12 cellular contexts compared by ENCODE assay signal in genomic region chr6:68975064-68975463, GRCh38.
DNase-seq lines count a peak whose midpoint lies in the region; ATAC-seq and TF ChIP-seq lines count a peak whose summit lies in the region.
"Had no signal": no experiment of that assay in that cellular context is flagged by ENCODE, and none has a peak within 500 bp of the region (broad histone marks: within the 10 kb centered on the region; RNA-seq: fewer than 3 reads in every experiment).

No MANE protein-coding gene starts in this region.

- no peaks in the 10 kb centered on the region for H3K79me2 ChIP-seq in Loucy (ENCODE audit: insufficient read depth, low read length)

- ATAC-seq in stimulated activated naive CD8-positive, alpha-beta T cell treated with anti-CD3 and anti-CD28 coated beads, Interleukin-15, Interleukin-2, amounts not matched to agents 100 U/mL and 50 U/mL, for 24 hours, result no peak
- ATAC-seq: CD8-positive, alpha-beta T cell had no signal

- no peaks in the 10 kb centered on the region for H3K9me3 ChIP-seq in Loucy (ENCODE audit: insufficient read depth, low read depth, low read length)

- no peak overlapping the region for H3K9ac ChIP-seq in Loucy (ENCODE audit: low read depth, low read length, poor library complexity, severe bottlenecking)

- POLR2A ChIA-PET in BJ (lab: Charles Lee), result no interaction called here

- no peaks in the 10 kb centered on the region for H4K20me1 ChIP-seq in Loucy (ENCODE audit: insufficient read depth, low read length, poor library complexity, severe bottlenecking)

- H3K27me3 ChIP-seq in BJ (ENCODE audit: control insufficient read depth, insufficient read depth, low read length) (no peaks in the 10 kb centered on the region), Loucy (ENCODE audit: insufficient read depth, low read length, poor library complexity, severe bottlenecking) (no peaks in the 10 kb centered on the region)

- H3K4me3 ChIP-seq in BJ (ENCODE audit: low read depth, low read length) (no peak overlapping the region), Loucy (ENCODE audit: low read length, poor library complexity, severe bottlenecking) (no peak overlapping the region), astrocyte of the cerebellum (ENCODE audit: low read depth, low read length) (no peak overlapping the region)

- H3K4me1 ChIP-seq in Loucy (ENCODE audit: insufficient read depth, low read length, poor library complexity, severe bottlenecking), result no peaks in the 10 kb centered on the region

- no peak overlapping the region for H2AFZ ChIP-seq in Loucy (ENCODE audit: low read length)

- CTCF ChIA-PET in BJ (lab: Yijun Ruan, JAX), result interaction anchor here (0.8 to 1.1 kb wide), 3 partner anchors 130 to 181 kb away, joined by 3 read pairs; no protein-coding TSS in a partner anchor

- peak; percentile 38; the same call in 1 of the 2 replicates for TF ChIP-seq CTCF in BJ (IDR thresholded peaks at IDR 0.05; ENCODE audit: insufficient read depth, low read depth, low read length)
- peak; percentile 18; the same call in 1 of the 2 replicates for TF ChIP-seq CTCF in Loucy (conservative IDR thresholded peaks at IDR 0.05; ENCODE audit: low read length)
- TF ChIP-seq CTCF in astrocyte of the cerebellum (IDR thresholded peaks at IDR 0.05; ENCODE audit: low read depth, low read length, missing control alignments), result peak; percentile 46
- TF ChIP-seq CTCF in GM13976 (IDR thresholded peaks at IDR 0.05; ENCODE audit: borderline replicate concordance, control extremely low read depth, extremely low read depth, insufficient read depth, missing control alignments), result no peak

- in situ Hi-C loops in astrocyte of the cerebellum (cut with HindIII; ENCODE audit: low sequenced_read_pairs) (no loop called here), GM13976 (cut with MboI; ENCODE audit: low sequenced_read_pairs, unreplicated experiment) (no loop called here)

- no peaks in the 10 kb centered on the region for H3K9me2 ChIP-seq in Loucy (replicated peaks; ENCODE audit: low read depth, low read length)

- no peaks in the 10 kb centered on the region for H3F3A ChIP-seq in Loucy (ENCODE audit: low read depth)

- no peak for DNase-seq in BJ (ENCODE audit: low read depth)
- DNase-seq in astrocyte of the cerebellum (ENCODE audit: low read depth), result no peak
- DNase-seq in islet precursor cell, result peak; percentile 73
- no peak for DNase-seq in GM13976 (ENCODE audit: low spot score)
- no peak for DNase-seq in stimulated activated naive CD8-positive, alpha-beta T cell treated with anti-CD3 and anti-CD28 coated beads, Interleukin-15, Interleukin-2, amounts not matched to agents 100 U/mL and 50 U/mL, for 24 hours
- DNase-seq in GF-D8 (lab: John Stamatoyannopoulos, UW), result no peak
- no peak for DNase-seq in mesenteric fat pad (ENCODE audit: low spot score)
- DNase-seq: activated CD4-positive, alpha-beta T cell treated with anti-CD3 and anti-CD28 coated beads for 48 hours; CD8-positive, alpha-beta T cell; NCI-H2081 treated with DMSO at 0.1 percent for 48 hours; stimulated activated CD4-positive, alpha-beta T cell treated with anti-CD3 and anti-CD28 coated beads, Interleukin-2, amount 100 ng/mL, for 48 hours had no signal

- H3K4me2 ChIP-seq in Loucy (ENCODE audit: low read depth, low read length, poor library complexity, severe bottlenecking), result no peak overlapping the region

- H3K36me3 ChIP-seq in BJ (ENCODE audit: control insufficient read depth, insufficient read depth, low read length) (no peaks in the 10 kb centered on the region), Loucy (ENCODE audit: insufficient read depth, low read length) (no peaks in the 10 kb centered on the region)
